In the genomic region with DNA sequence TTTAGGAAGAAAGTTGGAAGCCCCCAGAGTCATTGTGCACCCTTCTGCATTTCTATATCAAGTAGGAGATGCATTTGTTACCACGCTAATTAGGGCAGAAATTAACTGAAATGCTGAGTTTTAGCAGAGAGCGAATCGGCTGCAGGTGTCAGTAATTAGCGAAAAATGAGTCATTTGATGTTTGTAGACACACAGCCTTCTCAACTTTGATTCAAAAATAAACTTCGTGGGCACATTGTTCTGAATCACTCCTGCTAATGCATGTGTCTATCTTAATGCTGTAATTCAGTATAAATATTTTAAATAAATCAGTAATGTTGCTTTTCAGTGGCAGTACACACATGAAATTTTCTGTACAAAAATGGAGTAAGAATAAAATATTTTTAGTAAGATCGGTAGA, we compare ENCODE assay signal across 17 cellular contexts.
"Had no signal": no experiment of that assay in that cellular context is flagged by ENCODE, and none has a peak within 500 bp of the region (broad histone marks: within the 10 kb centered on the region; RNA-seq: fewer than 3 reads in every experiment).

No MANE protein-coding gene starts in this region.

- H3K36me3 ChIP-seq: gastroesophageal sphincter, right lobe of liver, tibial artery, upper lobe of left lung, uterus had no signal

- H3K27ac ChIP-seq: gastroesophageal sphincter, psoas muscle, right lobe of liver, tibial artery, upper lobe of left lung, uterus had no signal

- H3K4me3 ChIP-seq: gastroesophageal sphincter, psoas muscle, right lobe of liver, tibial artery, upper lobe of left lung, uterus had no signal

- H3K4me1 ChIP-seq: gastroesophageal sphincter, psoas muscle, right lobe of liver, tibial artery, upper lobe of left lung, uterus had no signal

- DNase-seq: effector memory CD4-positive, alpha-beta T cell; glutamatergic neuron; immature natural killer cell; left ventricle myocardium superior; mesendoderm; naive B cell; psoas muscle; retina; right lobe of liver; stimulated activated CD4-positive, alpha-beta T cell treated with anti-CD3 and anti-CD28 coated beads, Interleukin-4, amount 100 ng/mL, for 1 hour; stimulated activated CD8-positive, alpha-beta memory T cell treated with anti-CD3 and anti-CD28 coated beads, Interleukin-4, amount 100 ng/mL, for 48 hours; tibial artery; upper lobe of left lung; uterus had no signal

- ATAC-seq: esophagus mucosa; gastroesophageal sphincter; left ventricle myocardium superior; psoas muscle; right lobe of liver; stimulated activated memory B cell treated with anti-CD40 and anti-IgM and Interleukin-4, amounts not matched to agents 10 μg/mL and 1 μg/mL and 100 μg/mL, for 72 hours had no signal

- H3K27me3 ChIP-seq: right lobe of liver, upper lobe of left lung, uterus had no signal

- H3K9me3 ChIP-seq: right lobe of liver, tibial artery, upper lobe of left lung, uterus had no signal
